ENCODE assay signal across 1 cellular context in the genomic region with DNA sequence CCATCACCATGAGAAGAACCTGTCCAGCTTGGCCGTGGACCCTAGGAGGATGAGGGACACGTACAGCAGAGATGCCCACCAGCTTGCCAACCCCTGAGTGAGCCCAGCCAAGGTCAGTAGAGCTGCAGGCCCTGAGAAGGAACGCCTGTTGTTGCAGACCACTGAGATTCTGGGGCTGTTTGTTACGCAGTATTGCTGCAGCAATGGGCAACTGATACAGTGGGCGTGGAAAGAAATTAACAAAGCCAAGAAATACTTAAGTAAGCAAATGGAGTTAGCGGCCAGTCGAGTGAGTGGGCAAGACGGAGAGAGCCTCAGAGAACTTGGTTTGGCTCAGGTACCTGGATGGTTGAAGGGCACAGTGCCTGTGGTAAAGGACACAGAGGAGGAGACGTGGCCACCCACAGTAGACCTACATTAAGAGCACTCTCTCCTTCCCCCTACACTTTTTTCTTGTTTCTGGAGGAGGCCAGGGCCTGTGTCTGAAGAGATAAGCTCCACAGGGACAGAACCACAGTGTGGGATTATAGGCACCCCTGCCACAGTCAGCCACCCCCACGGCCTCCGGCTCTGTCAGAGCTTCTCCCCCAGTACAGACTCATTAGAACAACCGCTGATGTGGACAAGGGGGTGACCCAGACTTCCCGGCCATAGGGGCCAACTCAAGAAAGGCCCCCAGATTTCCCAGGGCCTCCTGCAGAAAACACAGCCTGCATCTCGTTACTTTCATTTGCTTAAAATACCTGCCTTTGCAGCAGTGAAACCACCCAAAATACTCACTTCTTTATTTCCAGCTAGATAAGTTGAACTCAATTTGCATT.
TF ChIP-seq lines count a peak whose summit lies in the region.

No MANE protein-coding gene starts in this region.

TF ChIP-seq in K562, 482 proteins besides CTCF, POLR2A, EP300 and RAD21 (continued from another document and continues in another):
- no peak for TF ChIP-seq RUNX1 (IDR thresholded peaks at IDR 0.05; ENCODE audit: low read depth)
- TF ChIP-seq FOXJ2 (tag; IDR thresholded peaks at IDR 0.05): no peak
- TF ChIP-seq TSC22D4 (tag; IDR thresholded peaks at IDR 0.05): no peak
- no peak for TF ChIP-seq BRD4 (IDR thresholded peaks at IDR 0.05)
- no peak for TF ChIP-seq PURB (CRISPR knock-in tag; IDR thresholded peaks at IDR 0.05; ENCODE audit: low read depth)
- TF ChIP-seq SMAD1 (IDR thresholded peaks at IDR 0.05; ENCODE audit: low read depth, low read length, partially characterized antibody): no peak
- TF ChIP-seq FOXP4 (CRISPR knock-in tag; IDR thresholded peaks at IDR 0.05; ENCODE audit: borderline replicate concordance): no peak
- TF ChIP-seq E4F1 (CRISPR knock-in tag; IDR thresholded peaks at IDR 0.05; ENCODE audit: borderline replicate concordance): no peak
- no peak for TF ChIP-seq USF2 (CRISPR knock-in tag; IDR thresholded peaks at IDR 0.05)
- no peak for TF ChIP-seq POLR2AphosphoS5 (IDR thresholded peaks at IDR 0.05; ENCODE audit: control insufficient read depth, insufficient read depth, low read depth, low read length)
- no peak for TF ChIP-seq U2AF2 (optimal IDR thresholded peaks at IDR 0.05; ENCODE audit: low read depth, low read length)
- no peak for TF ChIP-seq ZSCAN32 (CRISPR knock-in tag; IDR thresholded peaks at IDR 0.05)
- no peak for TF ChIP-seq IRF2 (CRISPR knock-in tag; IDR thresholded peaks at IDR 0.05)
- TF ChIP-seq U2AF1 (optimal IDR thresholded peaks at IDR 0.05; ENCODE audit: low read depth, low read length): no peak
- TF ChIP-seq TRIM28 (IDR thresholded peaks at IDR 0.05): peak; percentile 80
- TF ChIP-seq MTA3 (IDR thresholded peaks at IDR 0.05; ENCODE audit: borderline replicate concordance): 0 out of 2 replicates have a peak, but pooled peaks have one; percentile 11
- TF ChIP-seq PHF20 (IDR thresholded peaks at IDR 0.05; ENCODE audit: partially characterized antibody): no peak
- no peak for TF ChIP-seq ATF3 (IDR thresholded peaks at IDR 0.05)
- TF ChIP-seq ATF3 (CRISPR knock-in tag; conservative IDR thresholded peaks at IDR 0.05): no peak
- no peak for TF ChIP-seq BRCA1 (IDR thresholded peaks at IDR 0.05)
- TF ChIP-seq BRCA1 (CRISPR knock-in tag; IDR thresholded peaks at IDR 0.05): no peak
- TF ChIP-seq HMG20B (CRISPR knock-in tag; IDR thresholded peaks at IDR 0.05): no peak
- no peak for TF ChIP-seq ZFP36 (IDR thresholded peaks at IDR 0.05; ENCODE audit: low read depth, low read length, partially characterized antibody)
- TF ChIP-seq ZNF274 (IDR thresholded peaks at IDR 0.05; ENCODE audit: borderline replicate concordance, low read depth, low read length): no peak
- no peak for TF ChIP-seq ZNF197 (CRISPR knock-in tag; IDR thresholded peaks at IDR 0.05; ENCODE audit: low read depth)
- peak; percentile 26; the same call in 1 of the 2 replicates for TF ChIP-seq MYNN (IDR thresholded peaks at IDR 0.05)
- TF ChIP-seq MYNN (CRISPR knock-in tag; IDR thresholded peaks at IDR 0.05): no peak
- TF ChIP-seq ZNF239 (CRISPR knock-in tag; IDR thresholded peaks at IDR 0.05): no peak
- peak; percentile 73 for TF ChIP-seq ZNF384 (IDR thresholded peaks at IDR 0.05; ENCODE audit: low read depth, low read length)
- no peak for TF ChIP-seq RBM22 (IDR thresholded peaks at IDR 0.05; ENCODE audit: low read depth, low read length, poor library complexity, severe bottlenecking)
- TF ChIP-seq FOXK2 (conservative IDR thresholded peaks at IDR 0.05 in 1 of 2, IDR thresholded peaks at IDR 0.05 in 1 of 2; ENCODE audit: low read depth in 2 of 2): no peak
- TF ChIP-seq ELK1 (CRISPR knock-in tag; IDR thresholded peaks at IDR 0.05): no peak
- TF ChIP-seq, protein P1, sequence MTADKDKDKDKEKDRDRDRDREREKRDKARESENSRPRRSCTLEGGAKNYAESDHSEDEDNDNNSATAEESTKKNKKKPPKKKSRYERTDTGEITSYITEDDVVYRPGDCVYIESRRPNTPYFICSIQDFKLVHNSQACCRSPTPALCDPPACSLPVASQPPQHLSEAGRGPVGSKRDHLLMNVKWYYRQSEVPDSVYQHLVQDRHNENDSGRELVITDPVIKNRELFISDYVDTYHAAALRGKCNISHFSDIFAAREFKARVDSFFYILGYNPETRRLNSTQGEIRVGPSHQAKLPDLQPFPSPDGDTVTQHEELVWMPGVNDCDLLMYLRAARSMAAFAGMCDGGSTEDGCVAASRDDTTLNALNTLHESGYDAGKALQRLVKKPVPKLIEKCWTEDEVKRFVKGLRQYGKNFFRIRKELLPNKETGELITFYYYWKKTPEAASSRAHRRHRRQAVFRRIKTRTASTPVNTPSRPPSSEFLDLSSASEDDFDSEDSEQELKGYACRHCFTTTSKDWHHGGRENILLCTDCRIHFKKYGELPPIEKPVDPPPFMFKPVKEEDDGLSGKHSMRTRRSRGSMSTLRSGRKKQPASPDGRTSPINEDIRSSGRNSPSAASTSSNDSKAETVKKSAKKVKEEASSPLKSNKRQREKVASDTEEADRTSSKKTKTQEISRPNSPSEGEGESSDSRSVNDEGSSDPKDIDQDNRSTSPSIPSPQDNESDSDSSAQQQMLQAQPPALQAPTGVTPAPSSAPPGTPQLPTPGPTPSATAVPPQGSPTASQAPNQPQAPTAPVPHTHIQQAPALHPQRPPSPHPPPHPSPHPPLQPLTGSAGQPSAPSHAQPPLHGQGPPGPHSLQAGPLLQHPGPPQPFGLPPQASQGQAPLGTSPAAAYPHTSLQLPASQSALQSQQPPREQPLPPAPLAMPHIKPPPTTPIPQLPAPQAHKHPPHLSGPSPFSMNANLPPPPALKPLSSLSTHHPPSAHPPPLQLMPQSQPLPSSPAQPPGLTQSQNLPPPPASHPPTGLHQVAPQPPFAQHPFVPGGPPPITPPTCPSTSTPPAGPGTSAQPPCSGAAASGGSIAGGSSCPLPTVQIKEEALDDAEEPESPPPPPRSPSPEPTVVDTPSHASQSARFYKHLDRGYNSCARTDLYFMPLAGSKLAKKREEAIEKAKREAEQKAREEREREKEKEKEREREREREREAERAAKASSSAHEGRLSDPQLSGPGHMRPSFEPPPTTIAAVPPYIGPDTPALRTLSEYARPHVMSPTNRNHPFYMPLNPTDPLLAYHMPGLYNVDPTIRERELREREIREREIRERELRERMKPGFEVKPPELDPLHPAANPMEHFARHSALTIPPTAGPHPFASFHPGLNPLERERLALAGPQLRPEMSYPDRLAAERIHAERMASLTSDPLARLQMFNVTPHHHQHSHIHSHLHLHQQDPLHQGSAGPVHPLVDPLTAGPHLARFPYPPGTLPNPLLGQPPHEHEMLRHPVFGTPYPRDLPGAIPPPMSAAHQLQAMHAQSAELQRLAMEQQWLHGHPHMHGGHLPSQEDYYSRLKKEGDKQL (CRISPR knock-in tag; IDR thresholded peaks at IDR 0.05; ENCODE audit: borderline replicate concordance): no peak
- TF ChIP-seq NR1H2 (CRISPR knock-in tag; IDR thresholded peaks at IDR 0.05): no peak
- TF ChIP-seq TRIM24 (IDR thresholded peaks at IDR 0.05): peak; percentile 30 to 70; a peak in 2 of 4 replicates
- TF ChIP-seq CREM (IDR thresholded peaks at IDR 0.05; ENCODE audit: low read depth): 0 out of 2 replicates have a peak, but pooled peaks have one; percentile 14
- no peak for TF ChIP-seq CTCFL (IDR thresholded peaks at IDR 0.05; ENCODE audit: borderline replicate concordance, insufficient read depth, low read depth, low read length, poor library complexity, severe bottlenecking)
- no peak for TF ChIP-seq ZNF184 (CRISPR knock-in tag; IDR thresholded peaks at IDR 0.05)
- no peak for TF ChIP-seq TBP (optimal IDR thresholded peaks at IDR 0.05; ENCODE audit: low read depth, low read length)
- TF ChIP-seq JUND (IDR thresholded peaks at IDR 0.05; ENCODE audit: borderline replicate concordance, low read depth, low read length): peak; percentile 10; the same call in 1 of the 2 replicates
- TF ChIP-seq JUND (tag; IDR thresholded peaks at IDR 0.05; ENCODE audit: borderline replicate concordance, low read depth, low read length): no peak
- TF ChIP-seq NELFE (IDR thresholded peaks at IDR 0.05; ENCODE audit: insufficient read depth, insufficient read length): no peak
- TF ChIP-seq ZBTB8A (IDR thresholded peaks at IDR 0.05; ENCODE audit: partially characterized antibody): no peak
- TF ChIP-seq, protein P2, sequence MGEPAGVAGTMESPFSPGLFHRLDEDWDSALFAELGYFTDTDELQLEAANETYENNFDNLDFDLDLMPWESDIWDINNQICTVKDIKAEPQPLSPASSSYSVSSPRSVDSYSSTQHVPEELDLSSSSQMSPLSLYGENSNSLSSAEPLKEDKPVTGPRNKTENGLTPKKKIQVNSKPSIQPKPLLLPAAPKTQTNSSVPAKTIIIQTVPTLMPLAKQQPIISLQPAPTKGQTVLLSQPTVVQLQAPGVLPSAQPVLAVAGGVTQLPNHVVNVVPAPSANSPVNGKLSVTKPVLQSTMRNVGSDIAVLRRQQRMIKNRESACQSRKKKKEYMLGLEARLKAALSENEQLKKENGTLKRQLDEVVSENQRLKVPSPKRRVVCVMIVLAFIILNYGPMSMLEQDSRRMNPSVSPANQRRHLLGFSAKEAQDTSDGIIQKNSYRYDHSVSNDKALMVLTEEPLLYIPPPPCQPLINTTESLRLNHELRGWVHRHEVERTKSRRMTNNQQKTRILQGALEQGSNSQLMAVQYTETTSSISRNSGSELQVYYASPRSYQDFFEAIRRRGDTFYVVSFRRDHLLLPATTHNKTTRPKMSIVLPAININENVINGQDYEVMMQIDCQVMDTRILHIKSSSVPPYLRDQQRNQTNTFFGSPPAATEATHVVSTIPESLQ (CRISPR knock-in tag; IDR thresholded peaks at IDR 0.05): no peak
- TF ChIP-seq NR2C2 (CRISPR knock-in tag; IDR thresholded peaks at IDR 0.05): no peak
- no peak for TF ChIP-seq NR2C2 (tag; IDR thresholded peaks at IDR 0.05)
- no peak for TF ChIP-seq MAFG (tag; conservative IDR thresholded peaks at IDR 0.05)
- peak; percentile 51 to 76; a peak in 3 of 4 replicates for TF ChIP-seq KDM1A (IDR thresholded peaks at IDR 0.05)
- no peak for TF ChIP-seq KAT2B (IDR thresholded peaks at IDR 0.05; ENCODE audit: low read depth, low read length)
